Comparison of ENCODE assay signal across 7 cellular contexts in genomic region chr14:79150226-79150625, GRCh38.
"Had no signal": no experiment of that assay in that cellular context is flagged by ENCODE, and none has a peak within 500 bp of the region (broad histone marks: within the 10 kb centered on the region; RNA-seq: fewer than 3 reads in every experiment).

No MANE protein-coding gene starts in this region.

- H3K27ac ChIP-seq: HL-60 had no signal

- H3K4me3 Mint-ChIP-seq: IgD-negative memory B cell had no signal

- H3K27me3 Mint-ChIP-seq: IgD-negative memory B cell had no signal

- H3K36me3 Mint-ChIP-seq: IgD-negative memory B cell had no signal

- DNase-seq: IMR-90, KBM-7, KG1 had no signal

- H3K4me3 ChIP-seq: K562 had no signal

- H3K27ac Mint-ChIP-seq: IgD-negative memory B cell had no signal

- ATAC-seq: HepG2, K562 had no signal

- H3K4me1 Mint-ChIP-seq: IgD-negative memory B cell had no signal
